Comparison of ENCODE assay signal across 11 cellular contexts in genomic region chr2:226660524-226660923, GRCh38.
DNase-seq lines count a peak whose midpoint lies in the region; ATAC-seq and TF ChIP-seq lines count a peak whose summit lies in the region.
"Had no signal": no experiment of that assay in that cellular context is flagged by ENCODE, and none has a peak within 500 bp of the region (broad histone marks: within the 10 kb centered on the region; RNA-seq: fewer than 3 reads in every experiment).

No MANE protein-coding gene starts in this region.

- intact Hi-C loops in spleen (cut with DNase I; ENCODE audit: low total_unique reads), result no loop called here

- H3K9me3 ChIP-seq in adipocyte (ENCODE audit: control insufficient read depth, low read length) (no peaks in the 10 kb centered on the region), right atrium auricular region (no peaks in the 10 kb centered on the region), spleen (no peaks in the 10 kb centered on the region)

- H3K4me1 ChIP-seq in adipocyte (ENCODE audit: control insufficient read depth, insufficient read depth, low read length) (peaks cover 47% of the 10 kb centered on the region), right atrium auricular region (peaks cover 0 to 44% of the 10 kb centered on the region in 2 donors), spleen (no peaks in the 10 kb centered on the region)

- DNase-seq in HCEC 1CT (peak; percentile 95), adipocyte (ENCODE audit: low read depth) (peak; percentile 89), right atrium auricular region (ENCODE audit: low spot score) (peak; percentile 89), spleen (no peak), erythroblast (lab: John Stamatoyannopoulos, UW) (no peak), NCI-H1930 (lab: John Stamatoyannopoulos, UW) (no peak)
- DNase-seq: activated naive CD8-positive, alpha-beta T cell treated with anti-CD3 and anti-CD28 coated beads for 36 hours; immature natural killer cell; MM.1S had no signal

- no peaks in the 10 kb centered on the region for H3K27me3 ChIP-seq in adipocyte (replicated peaks; ENCODE audit: control insufficient read depth, insufficient read depth, low read length)
- H3K27me3 ChIP-seq in right atrium auricular region, result no peaks in the 10 kb centered on the region
- H3K27me3 ChIP-seq in spleen (replicated peaks in 1 of 7), result peaks cover 0 to 56% (median 4%) of the 10 kb centered on the region in 7 donors

- peak overlapping the region; percentile 51 for H3K4me3 ChIP-seq in adipocyte (ENCODE audit: low read length)
- no peak overlapping the region for H3K4me3 ChIP-seq in right atrium auricular region
- H3K4me3 ChIP-seq in spleen, result no peak overlapping the region

- H3K36me3 ChIP-seq in adipocyte (ENCODE audit: control insufficient read depth, insufficient read depth, low read length, severe bottlenecking), result no peaks in the 10 kb centered on the region
- no peaks in the 10 kb centered on the region for H3K36me3 ChIP-seq in right atrium auricular region
- no peaks in the 10 kb centered on the region for H3K36me3 ChIP-seq in spleen

- H3K27ac ChIP-seq in right atrium auricular region, result peak overlapping the region; percentile 61 to 88
- H3K27ac ChIP-seq in spleen, result peak overlapping the region in 5 of 8 donors; percentile 1 to 62 (median 51)

- no peak for TF ChIP-seq CTCF in right atrium auricular region (IDR thresholded peaks at IDR 0.05)
- no peak for TF ChIP-seq CTCF in spleen (IDR thresholded peaks at IDR 0.05 in 8 of 11, conservative IDR thresholded peaks at IDR 0.05 in 3 of 11)

- TF ChIP-seq POLR2A in spleen (IDR thresholded peaks at IDR 0.05), result no peak
- no peak for TF ChIP-seq POLR2A in erythroblast (IDR thresholded peaks at IDR 0.05; ENCODE audit: low read length)

- no peak for ATAC-seq in GM19467 (IDR thresholded peaks at IDR 0.05; ENCODE audit: unreplicated experiment)
- no peak for ATAC-seq in GM21619 (IDR thresholded peaks at IDR 0.05; ENCODE audit: unreplicated experiment)

- 37 to 68% (median 50%) methylated on average over 1 of the region's 1 CpG for WGBS in spleen, 5 donors

- H3K9ac ChIP-seq in adipocyte (ENCODE audit: low read length), result peak overlapping the region; percentile 67

Comparison
In these comparisons a context has a peak if more than half of its experiments do, and no peak if none do; other contexts are left out.
1. DNase-seq: peak in HCEC 1CT (single experiment), adipocyte (single experiment) and right atrium auricular region (single experiment); none in spleen (single experiment), erythroblast (0 of 2) and NCI-H1930 (0 of 2).